In the genomic region with DNA sequence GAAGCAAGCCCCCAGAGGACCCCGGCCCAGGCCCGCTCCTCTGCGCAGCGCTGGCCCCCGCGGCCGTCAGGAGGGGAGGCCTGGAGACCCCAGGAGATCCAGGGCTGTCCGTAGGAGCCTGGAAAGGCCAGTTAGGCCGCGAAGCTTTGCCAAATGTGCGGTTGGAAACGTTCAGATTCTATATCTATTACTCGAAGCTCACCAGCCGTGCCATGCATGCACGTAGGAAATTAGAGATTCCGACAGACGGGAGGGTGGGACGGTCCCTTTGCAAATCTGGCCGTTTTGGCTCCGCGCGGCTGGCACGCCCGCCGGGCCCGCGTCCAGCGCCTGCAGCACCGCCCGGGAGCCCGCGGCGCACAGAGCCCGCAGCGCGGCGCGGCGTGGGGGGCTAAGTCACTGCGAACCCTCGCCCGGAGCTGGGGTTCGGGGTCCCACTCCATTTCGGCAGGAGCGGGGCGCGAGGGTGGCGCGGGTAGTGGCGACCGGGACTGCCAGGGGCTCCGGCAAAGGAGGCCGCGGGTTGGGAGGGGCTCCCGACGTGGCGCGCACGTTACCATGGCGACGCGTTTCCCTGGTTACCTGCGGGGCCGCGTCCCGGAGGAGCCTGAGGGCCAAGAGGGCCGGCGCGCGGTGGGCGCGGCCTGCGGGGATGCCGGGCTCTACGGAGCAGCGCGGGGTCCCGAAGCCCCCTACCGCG, we compare ENCODE assay signal across 1 cellular context.
TF ChIP-seq lines count a peak whose summit lies in the region.

No MANE protein-coding gene starts in this region.

TF ChIP-seq in HepG2, 621 proteins besides CTCF, POLR2A, EP300 and RAD21 (continued from another document):
- TF ChIP-seq, protein P1, sequence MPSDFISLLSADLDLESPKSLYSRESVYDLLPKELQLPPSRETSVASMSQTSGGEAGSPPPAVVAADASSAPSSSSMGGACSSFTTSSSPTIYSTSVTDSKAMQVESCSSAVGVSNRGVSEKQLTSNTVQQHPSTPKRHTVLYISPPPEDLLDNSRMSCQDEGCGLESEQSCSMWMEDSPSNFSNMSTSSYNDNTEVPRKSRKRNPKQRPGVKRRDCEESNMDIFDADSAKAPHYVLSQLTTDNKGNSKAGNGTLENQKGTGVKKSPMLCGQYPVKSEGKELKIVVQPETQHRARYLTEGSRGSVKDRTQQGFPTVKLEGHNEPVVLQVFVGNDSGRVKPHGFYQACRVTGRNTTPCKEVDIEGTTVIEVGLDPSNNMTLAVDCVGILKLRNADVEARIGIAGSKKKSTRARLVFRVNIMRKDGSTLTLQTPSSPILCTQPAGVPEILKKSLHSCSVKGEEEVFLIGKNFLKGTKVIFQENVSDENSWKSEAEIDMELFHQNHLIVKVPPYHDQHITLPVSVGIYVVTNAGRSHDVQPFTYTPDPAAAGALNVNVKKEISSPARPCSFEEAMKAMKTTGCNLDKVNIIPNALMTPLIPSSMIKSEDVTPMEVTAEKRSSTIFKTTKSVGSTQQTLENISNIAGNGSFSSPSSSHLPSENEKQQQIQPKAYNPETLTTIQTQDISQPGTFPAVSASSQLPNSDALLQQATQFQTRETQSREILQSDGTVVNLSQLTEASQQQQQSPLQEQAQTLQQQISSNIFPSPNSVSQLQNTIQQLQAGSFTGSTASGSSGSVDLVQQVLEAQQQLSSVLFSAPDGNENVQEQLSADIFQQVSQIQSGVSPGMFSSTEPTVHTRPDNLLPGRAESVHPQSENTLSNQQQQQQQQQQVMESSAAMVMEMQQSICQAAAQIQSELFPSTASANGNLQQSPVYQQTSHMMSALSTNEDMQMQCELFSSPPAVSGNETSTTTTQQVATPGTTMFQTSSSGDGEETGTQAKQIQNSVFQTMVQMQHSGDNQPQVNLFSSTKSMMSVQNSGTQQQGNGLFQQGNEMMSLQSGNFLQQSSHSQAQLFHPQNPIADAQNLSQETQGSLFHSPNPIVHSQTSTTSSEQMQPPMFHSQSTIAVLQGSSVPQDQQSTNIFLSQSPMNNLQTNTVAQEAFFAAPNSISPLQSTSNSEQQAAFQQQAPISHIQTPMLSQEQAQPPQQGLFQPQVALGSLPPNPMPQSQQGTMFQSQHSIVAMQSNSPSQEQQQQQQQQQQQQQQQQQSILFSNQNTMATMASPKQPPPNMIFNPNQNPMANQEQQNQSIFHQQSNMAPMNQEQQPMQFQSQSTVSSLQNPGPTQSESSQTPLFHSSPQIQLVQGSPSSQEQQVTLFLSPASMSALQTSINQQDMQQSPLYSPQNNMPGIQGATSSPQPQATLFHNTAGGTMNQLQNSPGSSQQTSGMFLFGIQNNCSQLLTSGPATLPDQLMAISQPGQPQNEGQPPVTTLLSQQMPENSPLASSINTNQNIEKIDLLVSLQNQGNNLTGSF (CRISPR knock-in tag; IDR thresholded peaks at IDR 0.05), result no peak
- TF ChIP-seq TCF12 (IDR thresholded peaks at IDR 0.05) (no peak), TCF12 (CRISPR knock-in tag; IDR thresholded peaks at IDR 0.05) (no peak), ZNF607 (CRISPR knock-in tag; IDR thresholded peaks at IDR 0.05; ENCODE audit: borderline replicate concordance) (no peak), PAX8 (CRISPR knock-in tag; IDR thresholded peaks at IDR 0.05; ENCODE audit: borderline replicate concordance) (no peak)
